16 cellular contexts compared by ENCODE assay signal in genomic region chr13:28145049-28145448, GRCh38. TPM values are rescaled to one million over a fixed set of nuclear protein-coding genes. Genes with fewer than 3 reads are reported as not detected.
A peak's percentile ranks its signal among the peaks of the same experiment; 100 is the strongest.
DNase-seq lines count a peak whose midpoint lies in the region; ATAC-seq, FAIRE-seq and TF ChIP-seq lines count a peak whose summit lies in the region.
"Had no signal": no experiment of that assay in that cellular context is flagged by ENCODE, and none has a peak within 500 bp of the region (broad histone marks: within the 10 kb centered on the region; RNA-seq: fewer than 3 reads in every experiment).

No MANE protein-coding gene starts in this region.

- CTCF ChIA-PET in HepG2 (lab: Yijun Ruan, JAX; ENCODE audit: low intra/inter-chr PET ratio, low total read pairs) = no interaction called here
- CTCF ChIA-PET in MCF 10A (lab: Yijun Ruan, JAX) = interaction anchor here (0.6 to 1.0 kb wide), 3 partner anchors 12 to 1897 kb away, joined by 3 read pairs; no protein-coding TSS in a partner anchor

- BruUV-seq in HepG2 (replicated peaks; lab: Mats Ljungman, UMichigan) (no TSS peak), MCF 10A (replicated peaks; lab: Mats Ljungman, UMichigan) (no TSS peak)

- H3K4me3 ChIP-seq in BLaER1 treated with 17β-estradiol and CSF1 and Interleukin-3, amounts not matched to agents 10 nM and 100 nM = 0 out of 20 replicates have a peak overlapping the region, but pooled peaks of 3 of the 10 experiments have one; percentile 11 to 91 (median 21)
- H3K4me3 ChIP-seq in HepG2 (replicated peaks in 1 of 3; ENCODE audit: insufficient read depth in 1 of 3, low read depth in 2 of 3, low read length in 3 of 3) = no peak overlapping the region
- H3K4me3 ChIP-seq: A549, K562 had no signal

- peak overlapping the region; percentile 55 for H4K8ac ChIP-seq in H9 (replicated peaks; ENCODE audit: insufficient read length, low read depth, low read length)

- in situ Hi-C loops in HepG2 (cut with HindIII; ENCODE audit: extremely low pct_ligation_motif_present, low pct_unique_long_range_greater_than_20kb) = no loop called here

- peaks cover 56 to 100% (median 89%) of the 10 kb centered on the region in 11 experiments for H4K20me1 ChIP-seq in BLaER1 treated with 17β-estradiol and CSF1 and Interleukin-3, amounts not matched to agents 10 nM and 100 nM
- H4K20me1 ChIP-seq in H9 (ENCODE audit: control insufficient read depth, insufficient read depth, insufficient read length) (no peaks in the 10 kb centered on the region), HepG2 (ENCODE audit: insufficient read depth, low read length) (peaks cover 60% of the 10 kb centered on the region)

- H3K79me2 ChIP-seq in H9 (ENCODE audit: insufficient read depth, low read length) (peaks cover 48% of the 10 kb centered on the region), HepG2 (ENCODE audit: insufficient read depth, low read length) (peaks cover 91% of the 10 kb centered on the region)

- H3K18ac ChIP-seq in H9 (ENCODE audit: insufficient read length, low read depth, low read length) = no peak overlapping the region

- H3K9me3 Mint-ChIP-seq in H9 (no peaks in the 10 kb centered on the region; a peak in 1 of 5 replicates), endothelial cell (ENCODE audit: unreplicated experiment) (no peaks in the 10 kb centered on the region), MCF 10A (ENCODE audit: unreplicated experiment) (no peaks in the 10 kb centered on the region)

- TF ChIP-seq EP300 in HepG2 (IDR thresholded peaks at IDR 0.05; ENCODE audit: low read depth in 2 of 2, low read length in 2 of 2) = no peak
- TF ChIP-seq EP300 in HepG2 (CRISPR knock-in tag; IDR thresholded peaks at IDR 0.05; ENCODE audit: borderline replicate concordance) = no peak

- no peak overlapping the region for H3K56ac ChIP-seq in H9 (ENCODE audit: insufficient read length, low read depth, low read length)

- WGBS in H9 (ENCODE audit: extremely low coverage, insufficient read length, low lambda C conversion rate) = no CpG with 5 or more reads among the region's 6 CpGs
- WGBS in HepG2 (ENCODE audit: low lambda C conversion rate) = 49% methylated on average over 6 of the region's 6 CpGs

- ATAC-seq in HepG2 = peak; percentile 95
- ATAC-seq: A549, HCT116, K562 had no signal

- no peak for TF ChIP-seq POLR2A in HepG2 (IDR thresholded peaks at IDR 0.05; ENCODE audit: insufficient read depth in 1 of 2, low read depth in 2 of 2, low read length in 2 of 2)

- peaks cover 1% of the 10 kb centered on the region for H3K23me2 ChIP-seq in H9 (ENCODE audit: insufficient read length, low read depth, low read length, poor library complexity, severe bottlenecking)

- POLR2A ChIA-PET in HepG2 (lab: Yijun Ruan, JAX) = interaction anchor here (0.6 kb wide), 1 partner anchor 28 kb away, joined by 3 read pairs; no protein-coding TSS in a partner anchor
- POLR2A ChIA-PET in MCF 10A (lab: Yijun Ruan, JAX) = no interaction called here

- no peaks in the 10 kb centered on the region for H3K27me3 Mint-ChIP-seq in H9 (ENCODE audit: low read depth)
- peaks cover 6% of the 10 kb centered on the region for H3K27me3 Mint-ChIP-seq in endothelial cell (ENCODE audit: unreplicated experiment)
- H3K27me3 Mint-ChIP-seq in MCF 10A (ENCODE audit: insufficient read depth, unreplicated experiment) = no peaks in the 10 kb centered on the region

- peaks cover 4 to 11% (median 7%) of the 10 kb centered on the region in 3 experiments; a peak in 5 of 7 replicates for H3K36me3 Mint-ChIP-seq in H9 (ENCODE audit: insufficient read depth in 1 of 3, low read depth in 3 of 3)
- peaks cover 6% of the 10 kb centered on the region for H3K36me3 Mint-ChIP-seq in endothelial cell (ENCODE audit: low read depth, unreplicated experiment)
- H3K36me3 Mint-ChIP-seq in MCF 10A (ENCODE audit: insufficient read depth, unreplicated experiment) = peaks cover 13% of the 10 kb centered on the region

- H3K4me3 Mint-ChIP-seq in H9 (no peak overlapping the region), endothelial cell (ENCODE audit: unreplicated experiment) (no peak overlapping the region), MCF 10A (ENCODE audit: unreplicated experiment) (no peak overlapping the region)

- H3K27me3 ChIP-seq in BLaER1 treated with 17β-estradiol and CSF1 and Interleukin-3, amounts not matched to agents 10 nM and 100 nM = no peaks in the 10 kb centered on the region
- H3K27me3 ChIP-seq in H9 (ENCODE audit: insufficient read depth, low read length) (no peaks in the 10 kb centered on the region), HepG2 (ENCODE audit: control insufficient read depth in 1 of 2, insufficient read depth in 2 of 2, low read length in 2 of 2) (no peaks in the 10 kb centered on the region)
- H3K27me3 ChIP-seq: BE2C had no signal

- H3K9ac ChIP-seq in BLaER1 treated with 17β-estradiol and CSF1 and Interleukin-3, amounts not matched to agents 10 nM and 100 nM = no peak overlapping the region
- H3K9ac ChIP-seq in H9 (ENCODE audit: extremely low read depth, insufficient read length, low read length) (no peak overlapping the region), HepG2 (ENCODE audit: insufficient read depth, low read depth, low read length) (no peak overlapping the region)

- intact Hi-C loops in HepG2 (cut with micrococcal nuclease; ENCODE audit: unreplicated experiment) (no loop called here), MCF 10A (cut with micrococcal nuclease) (no loop called here)

- FAIRE-seq in HepG2 (lab: Jason Lieb, UNC) = peak; percentile 15
- FAIRE-seq: A549, GM19239, HTR-8/SVneo, K562 had no signal

- no peak overlapping the region for H2BK15ac ChIP-seq in H9 (ENCODE audit: low read depth, low read length)

- H3K79me1 ChIP-seq in H9 (ENCODE audit: insufficient read depth, low read depth, low read length, poor library complexity, severe bottlenecking) = peaks cover 9% of the 10 kb centered on the region

- H2BK5ac ChIP-seq in H9 (ENCODE audit: insufficient read length, low read length) = no peak overlapping the region

- no peak overlapping the region for H2BK120ac ChIP-seq in H9 (ENCODE audit: low read depth, low read length, poor library complexity, severe bottlenecking)

- H3K23ac ChIP-seq in H9 (ENCODE audit: insufficient read length, low read depth, low read length) = no peak overlapping the region

- peaks cover 37 to 41% of the 10 kb centered on the region in 2 experiments for H3K4me1 Mint-ChIP-seq in H9
- H3K4me1 Mint-ChIP-seq in endothelial cell (ENCODE audit: unreplicated experiment) = peaks cover 18% of the 10 kb centered on the region
- peaks cover 16% of the 10 kb centered on the region for H3K4me1 Mint-ChIP-seq in MCF 10A (ENCODE audit: insufficient read depth, unreplicated experiment)

- H3T11ph ChIP-seq in H9 (ENCODE audit: low read length) = no peak overlapping the region

- H3K36me3 ChIP-seq in BLaER1 treated with 17β-estradiol and CSF1 and Interleukin-3, amounts not matched to agents 10 nM and 100 nM = peaks cover 18 to 67% (median 58%) of the 10 kb centered on the region in 11 experiments
- no peaks in the 10 kb centered on the region for H3K36me3 ChIP-seq in HepG2 (replicated peaks in 1 of 2; ENCODE audit: control insufficient read depth in 1 of 2, insufficient read depth in 2 of 2, low read length in 2 of 2)
- H3K36me3 ChIP-seq: BE2C had no signal

- H3K4me2 ChIP-seq in BLaER1 treated with 17β-estradiol and CSF1 and Interleukin-3, amounts not matched to agents 10 nM and 100 nM = peak overlapping the region in 9 of 11 experiments; percentile 10 to 96 (median 88); a peak in 13 of 22 replicates
- H3K4me2 ChIP-seq in H9 (ENCODE audit: insufficient read depth, insufficient read length, low read length) (no peak overlapping the region), HepG2 (ENCODE audit: low read depth, low read length) (peak overlapping the region; percentile 38; the same call in 1 of the 2 replicates)
- H3K4me2 ChIP-seq: A549 had no signal

- peaks cover 25 to 63% (median 38%) of the 10 kb centered on the region in 10 experiments for H3K4me1 ChIP-seq in BLaER1 treated with 17β-estradiol and CSF1 and Interleukin-3, amounts not matched to agents 10 nM and 100 nM
- H3K4me1 ChIP-seq in H9 (ENCODE audit: insufficient read depth, low read length) (0 out of 2 replicates have a peak, but pooled peaks cover 2% of the 10 kb centered on the region), HepG2 (ENCODE audit: insufficient read depth, low read length) (peaks cover 44% of the 10 kb centered on the region)
- H3K4me1 ChIP-seq: BE2C had no signal

- H3K27ac Mint-ChIP-seq in H9 (peak overlapping the region in 1 of 3 experiments; percentile 40; a peak in 1 of 7 replicates), endothelial cell (ENCODE audit: unreplicated experiment) (no peak overlapping the region), MCF 10A (ENCODE audit: low read depth, unreplicated experiment) (no peak overlapping the region)

- no peak for DNase-seq in H9
- DNase-seq in HepG2 (ENCODE audit: low spot score) = peak; percentile 65
- no peak for DNase-seq in SHP77 (lab: John Stamatoyannopoulos, UW)
- DNase-seq in NCI-H2029 (lab: John Stamatoyannopoulos, UW) = no peak
- DNase-seq in endothelial cell (ENCODE audit: low spot score) = no peak
- no peak for DNase-seq in MCF 10A (ENCODE audit: unreplicated experiment)
- DNase-seq: BE2C, DND-41, GDM1 had no signal

- H2AK5ac ChIP-seq in H9 (ENCODE audit: insufficient read length, low read length) = no peak overlapping the region

- H2AFZ ChIP-seq in H9 (ENCODE audit: low read length) (no peak overlapping the region), HepG2 (ENCODE audit: low read length) (no peak overlapping the region)

- H4K91ac ChIP-seq in H9 (ENCODE audit: insufficient read length, low read depth, low read length) = no peak overlapping the region

- H3K9me3 ChIP-seq in BLaER1 treated with 17β-estradiol and CSF1 and Interleukin-3, amounts not matched to agents 10 nM and 100 nM (replicated peaks in 1 of 11) = peaks cover 0 to 54% (median 49%) of the 10 kb centered on the region in 11 experiments; a peak in 16 of 22 replicates
- H3K9me3 ChIP-seq in H9 (ENCODE audit: control insufficient read depth, low read depth, low read length) (no peaks in the 10 kb centered on the region), HepG2 (ENCODE audit: low read length) (no peaks in the 10 kb centered on the region)
- H3K9me3 ChIP-seq: A549, BE2C had no signal

- H2BK12ac ChIP-seq in H9 (ENCODE audit: insufficient read length, low read depth, low read length) = no peak overlapping the region

- H3K14ac ChIP-seq in H9 (ENCODE audit: insufficient read depth, low read length) = no peak overlapping the region

- 0 out of 2 replicates have a peak overlapping the region, but pooled peaks have one; percentile 22 for H3K27ac ChIP-seq in 22Rv1
- no peak overlapping the region for H3K27ac ChIP-seq in BLaER1 treated with 17β-estradiol and CSF1 and Interleukin-3, amounts not matched to agents 10 nM and 100 nM
- no peak overlapping the region for H3K27ac ChIP-seq in H9 (ENCODE audit: insufficient read length, low read depth, low read length)
- H3K27ac ChIP-seq in HepG2 (ENCODE audit: extremely low read length, insufficient read depth, low read length) = peak overlapping the region; percentile 44
- H3K27ac ChIP-seq: A549 had no signal

- no peak overlapping the region for H2BK20ac ChIP-seq in H9 (ENCODE audit: low read depth, low read length, poor library complexity, severe bottlenecking)

- H3K4ac ChIP-seq in H9 (ENCODE audit: low read depth, low read length) = no peak overlapping the region

- H4K5ac ChIP-seq in H9 (ENCODE audit: insufficient read length, low read depth, low read length) = no peak overlapping the region

- TF ChIP-seq RAD21 in HepG2 (CRISPR knock-in tag; IDR thresholded peaks at IDR 0.05) = no peak

- TF ChIP-seq CTCF in 22Rv1 (IDR thresholded peaks at IDR 0.05) (no peak), H9 (conservative IDR thresholded peaks at IDR 0.05) (no peak), HepG2 (CRISPR knock-in tag; IDR thresholded peaks at IDR 0.05) (no peak), endothelial cell (IDR thresholded peaks at IDR 0.05; ENCODE audit: unreplicated experiment) (no peak), MCF 10A (IDR thresholded peaks at IDR 0.05; ENCODE audit: unreplicated experiment) (no peak)

RNA-seq across cellular contexts. Expression of gene PAN3, which starts 6.7 kb away (rescaled TPM):
- total RNA-seq in H9 (2021) = 47.8 and 48.5 TPM in 2 replicates
- 9.7 and 12.1 TPM in 2 replicates for total RNA-seq in HepG2 (2016; rRNA removed; fragmentation: Illumina TruSeq; extraction: Trizol)
- total RNA-seq in HepG2 (2016; cell fraction: cytosol; rRNA removed; fragmentation: Illumina TruSeq; extraction: Trizol; ENCODE audit: low read depth) = 8.2 and 9.5 TPM in 2 replicates
- 9.7 and 12.5 TPM in 2 replicates for total RNA-seq in HepG2 (2016; cell fraction: insoluble cytoplasmic fraction; rRNA removed; fragmentation: Illumina TruSeq; extraction: Trizol)
- total RNA-seq in HepG2 (2016; cell fraction: membrane; rRNA removed; fragmentation: Illumina TruSeq; extraction: Trizol) = 6.9 and 8.1 TPM in 2 replicates
- 17.5 and 19.8 TPM in 2 replicates for total RNA-seq in HepG2 (2016; cell fraction: nucleus; rRNA removed; fragmentation: Illumina TruSeq; extraction: Trizol)
- 10.3 and 10.6 TPM in 2 replicates for polyA plus RNA-seq in HepG2 (2011; rRNA removed)
- polyA plus RNA-seq in HepG2 (2011; cell fraction: cytosol; rRNA removed) = 4.5 and 5.7 TPM in 2 replicates
- polyA plus RNA-seq in HepG2 (2011; cell fraction: nucleus; rRNA removed) = 13.2 and 14.0 TPM in 2 replicates
- polyA plus RNA-seq in HepG2 (2012) = 9.5 and 12.1 TPM in 2 replicates
- 0.24 and 0.35 TPM in 2 replicates for polyA plus RNA-seq in HepG2 (2016; cell fraction: cytosol; fragmentation: Illumina TruSeq; extraction: Trizol; ENCODE audit: low read depth)
- 10.2 and 11.1 TPM in 2 replicates for polyA plus RNA-seq in HepG2 (2016; cell fraction: insoluble cytoplasmic fraction; fragmentation: Illumina TruSeq; extraction: Trizol; ENCODE audit: low read depth)
- 1.6 and 1.8 TPM in 2 replicates for polyA plus RNA-seq in HepG2 (2016; cell fraction: membrane; fragmentation: Illumina TruSeq; extraction: Trizol; ENCODE audit: low read depth)
- polyA plus RNA-seq in HepG2 (2016; cell fraction: nucleus; fragmentation: Illumina TruSeq; extraction: Trizol; ENCODE audit: insufficient read depth, low read depth) = 25.4 and 27.7 TPM in 2 replicates
- 23.6 and 27.4 TPM in 2 replicates for polyA minus RNA-seq in HepG2 (2011; rRNA and poly(A)+ RNA removed; ENCODE audit: low replicate concordance)
- polyA minus RNA-seq in HepG2 (2011; cell fraction: cytosol; rRNA and poly(A)+ RNA removed) = 18.4 and 18.6 TPM in 2 replicates
- 51.4 and 54.6 TPM in 2 replicates for polyA minus RNA-seq in HepG2 (2011; cell fraction: nucleus; rRNA and poly(A)+ RNA removed)
- total RNA-seq in endothelial cell (ENCODE audit: unreplicated experiment) = 51.9 TPM
- total RNA-seq in MCF 10A (2022) = 32.9 and 33.0 TPM in 2 replicates

RNA-seq across cellular contexts. Expression of gene FLT3, which starts 44.7 kb away (rescaled TPM):
- total RNA-seq in H9 (2021) = 0.33 and 0.44 TPM in 2 replicates
- not detected in 2 replicates for total RNA-seq in HepG2 (2016; rRNA removed; fragmentation: Illumina TruSeq; extraction: Trizol)
- total RNA-seq in HepG2 (2016; cell fraction: cytosol; rRNA removed; fragmentation: Illumina TruSeq; extraction: Trizol; ENCODE audit: low read depth) = not detected in 2 replicates
- not detected in 2 replicates for total RNA-seq in HepG2 (2016; cell fraction: insoluble cytoplasmic fraction; rRNA removed; fragmentation: Illumina TruSeq; extraction: Trizol)
- not detected in 2 replicates for total RNA-seq in HepG2 (2016; cell fraction: membrane; rRNA removed; fragmentation: Illumina TruSeq; extraction: Trizol)
- total RNA-seq in HepG2 (2016; cell fraction: nucleus; rRNA removed; fragmentation: Illumina TruSeq; extraction: Trizol) = not detected in 2 replicates
- not detected in 2 replicates for polyA plus RNA-seq in HepG2 (2011; rRNA removed)
- not detected in 2 replicates for polyA plus RNA-seq in HepG2 (2011; cell fraction: cytosol; rRNA removed)
- polyA plus RNA-seq in HepG2 (2011; cell fraction: nucleus; rRNA removed) = not detected in 2 replicates
- polyA plus RNA-seq in HepG2 (2012) = not detected in 2 replicates
- not detected in 2 replicates for polyA plus RNA-seq in HepG2 (2016; cell fraction: cytosol; fragmentation: Illumina TruSeq; extraction: Trizol; ENCODE audit: low read depth)
- polyA plus RNA-seq in HepG2 (2016; cell fraction: insoluble cytoplasmic fraction; fragmentation: Illumina TruSeq; extraction: Trizol; ENCODE audit: low read depth) = not detected in 2 replicates
- polyA plus RNA-seq in HepG2 (2016; cell fraction: membrane; fragmentation: Illumina TruSeq; extraction: Trizol; ENCODE audit: low read depth) = not detected in 2 replicates
- polyA plus RNA-seq in HepG2 (2016; cell fraction: nucleus; fragmentation: Illumina TruSeq; extraction: Trizol; ENCODE audit: insufficient read depth, low read depth) = not detected in 2 replicates
- not detected in 2 replicates for polyA minus RNA-seq in HepG2 (2011; rRNA and poly(A)+ RNA removed; ENCODE audit: low replicate concordance)
- polyA minus RNA-seq in HepG2 (2011; cell fraction: cytosol; rRNA and poly(A)+ RNA removed) = not detected in 2 replicates
- polyA minus RNA-seq in HepG2 (2011; cell fraction: nucleus; rRNA and poly(A)+ RNA removed) = not detected in 2 replicates
- not detected for total RNA-seq in endothelial cell (ENCODE audit: unreplicated experiment)
- not detected in 2 replicates for total RNA-seq in MCF 10A (2022)
- total RNA-seq: K562 had no signal
- polyA plus RNA-seq: A549, K562 had no signal

Comparison
In these comparisons a context has a peak if more than half of its experiments do, and no peak if none do; other contexts are left out.
1. H3K27ac ChIP-seq: peak in 22Rv1 (single experiment) and HepG2 (single experiment); none in BLaER1 treated with 17β-estradiol and CSF1 and Interleukin-3, amounts not matched to agents 10 nM and 100 nM (0 of 11) and H9 (single experiment).